12 cellular contexts compared by ENCODE assay signal in genomic region chr2:109135572-109136185, GRCh38. TPM values are rescaled to one million over a fixed set of nuclear protein-coding genes. Genes with fewer than 3 reads are reported as not detected.
DNase-seq lines count a peak whose midpoint lies in the region; ATAC-seq and TF ChIP-seq lines count a peak whose summit lies in the region.
"Had no signal": no experiment of that assay in that cellular context is flagged by ENCODE, and none has a peak within 500 bp of the region (broad histone marks: within the 10 kb centered on the region; RNA-seq: fewer than 3 reads in every experiment).

No MANE protein-coding gene starts in this region.

- H3K9me3 ChIP-seq in transverse colon = no peaks in the 10 kb centered on the region
- H3K9me3 ChIP-seq: pancreas had no signal

- H3K36me3 ChIP-seq in transverse colon = no peaks in the 10 kb centered on the region
- H3K36me3 ChIP-seq: pancreas had no signal

- H3K27ac ChIP-seq in coronary artery = no peak overlapping the region
- H3K27ac ChIP-seq in transverse colon = no peak overlapping the region
- H3K27ac ChIP-seq: pancreas had no signal

- no peak for TF ChIP-seq EP300 in transverse colon (IDR thresholded peaks at IDR 0.05; ENCODE audit: low read depth)

- ATAC-seq in GM21515 (IDR thresholded peaks at IDR 0.05; ENCODE audit: unreplicated experiment) = no peak
- ATAC-seq: pancreas had no signal

- intact Hi-C loops in transverse colon (cut with DNase I; ENCODE audit: low total_unique reads) = no loop called here

- H3K4me3 ChIP-seq in coronary artery = peak overlapping the region; percentile 16
- no peak overlapping the region for H3K4me3 ChIP-seq in foreskin fibroblast (ENCODE audit: low read depth in 1 of 2, low read length in 2 of 2)
- H3K4me3 ChIP-seq in transverse colon = no peak overlapping the region
- H3K4me3 ChIP-seq: pancreas had no signal

- peaks cover under 1% of the 10 kb centered on the region for H3K27me3 ChIP-seq in transverse colon
- H3K27me3 ChIP-seq: pancreas had no signal

- peaks cover 0 to 3% (median 0%) of the 10 kb centered on the region in 4 donors for H3K4me1 ChIP-seq in transverse colon
- H3K4me1 ChIP-seq: pancreas had no signal

- DNase-seq in NCI-H2171 treated with DMSO at 0.1 percent for 48 hours (lab: John Stamatoyannopoulos, UW) (peak; percentile 67), NCI-H2171 (lab: John Stamatoyannopoulos, UW) (no peak), NCI-H2107 treated with DMSO at 0.1 percent for 48 hours (lab: John Stamatoyannopoulos, UW; ENCODE audit: unreplicated experiment) (peak; percentile 64), coronary artery (ENCODE audit: low spot score) (no peak), retina (peak; percentile 70), foreskin fibroblast (no peak), transverse colon (no peak)
- DNase-seq: activated effector memory CD4-positive, alpha-beta T cell treated with Interleukin-2 at 50 U/mL for 16 hours; cerebellar nuclear complex; NCI-H187 treated with DMSO at 0.1 percent for 48 hours; pancreas had no signal

- WGBS in transverse colon (ENCODE audit: low coverage in 1 of 2), 2 donors = 71 to 77% methylated on average over 6 to 10 of the region's 10 CpGs

- no peak for TF ChIP-seq POLR2A in transverse colon (IDR thresholded peaks at IDR 0.05)

- in situ Hi-C loops in transverse colon (cut with MboI; ENCODE audit: low pct_ligation_motif_present in 1 of 4, low pct_unique_long_range_greater_than_20kb in 1 of 4, low sequenced_read_pairs in 3 of 4) = no loop called here

- TF ChIP-seq CTCF in coronary artery (IDR thresholded peaks at IDR 0.05) (no peak), foreskin fibroblast (IDR thresholded peaks at IDR 0.05; ENCODE audit: low read depth, low read length) (no peak), transverse colon (IDR thresholded peaks at IDR 0.05) (no peak)

RNA-seq across cellular contexts. Expression of gene SH3RF3, which starts 6.7 kb away (rescaled TPM):
- 1 to 10 TPM; 1.9 to 8.8 (median 2.9) TPM for total RNA-seq in transverse colon

Comparison
In these comparisons a context has a peak if more than half of its experiments do, and no peak if none do; other contexts are left out.
1. DNase-seq: peak in NCI-H2171 treated with DMSO at 0.1 percent for 48 hours (single experiment), NCI-H2107 treated with DMSO at 0.1 percent for 48 hours (single experiment) and retina (single experiment); none in NCI-H2171 (single experiment), coronary artery (single experiment), foreskin fibroblast (0 of 2) and transverse colon (single experiment).